ENCODE assay signal across 8 cellular contexts in genomic region chr17:44503080-44503842, GRCh38. TPM values are rescaled to one million over a fixed set of nuclear protein-coding genes. Genes with fewer than 3 reads are reported as not detected.
DNase-seq lines count a peak whose midpoint lies in the region; ATAC-seq and TF ChIP-seq lines count a peak whose summit lies in the region.

TSS of gene GPATCH8 (minus strand) at chr17:44503406. CDS start at chr17:44503370, 36 bp downstream.

- H3K4me1 ChIP-seq in cardiac muscle cell (ENCODE audit: low read depth) (peaks cover 13% of the 10 kb centered on the region), trophoblast cell (ENCODE audit: control insufficient read depth in 1 of 2, insufficient read depth in 2 of 2, low read length in 2 of 2) (no peaks in the 10 kb centered on the region), tibial nerve (peaks cover 0 to 47% (median 29%) of the 10 kb centered on the region in 4 donors)

- H3K4me3 ChIP-seq in GM12875 (ENCODE audit: low read depth, low read length) (peak within 1 kb of the TSS; percentile 92), cardiac muscle cell (peak within 1 kb of the TSS; percentile 80), trophoblast cell (ENCODE audit: low read depth, low read length) (peak within 1 kb of the TSS; percentile 90), tibial nerve (peak within 1 kb of the TSS; percentile 52 to 87 (median 77))

- peak within 1 kb of the TSS; percentile 59 for H2BK5ac ChIP-seq in trophoblast cell (ENCODE audit: low read depth, low read length, poor library complexity)

- H3K36me3 Mint-ChIP-seq in activated naive CD8-positive, alpha-beta T cell treated with anti-CD3 and anti-CD28 coated beads, Interleukin-2, amount 50 U/mL, for 24 hours (ENCODE audit: low read depth) = peaks cover 9% of the 10 kb centered on the region

- H2BK120ac ChIP-seq in trophoblast cell (ENCODE audit: insufficient read depth, low read length, poor library complexity) = peak within 1 kb of the TSS; percentile 84

- peak within 1 kb of the TSS; percentile 78 for H4K91ac ChIP-seq in trophoblast cell (ENCODE audit: low read depth, low read length)

- peak; percentile 96 for ATAC-seq in HG02798 (IDR thresholded peaks at IDR 0.05; ENCODE audit: poor library complexity, unreplicated experiment)
- peak; percentile 97 for ATAC-seq in activated naive CD8-positive, alpha-beta T cell treated with anti-CD3 and anti-CD28 coated beads, Interleukin-2, amount 50 U/mL, for 24 hours

- no peaks in the 10 kb centered on the region for H3K9me3 Mint-ChIP-seq in activated naive CD8-positive, alpha-beta T cell treated with anti-CD3 and anti-CD28 coated beads, Interleukin-2, amount 50 U/mL, for 24 hours

- peak within 1 kb of the TSS; percentile 95 for H3K27ac Mint-ChIP-seq in activated naive CD8-positive, alpha-beta T cell treated with anti-CD3 and anti-CD28 coated beads, Interleukin-2, amount 50 U/mL, for 24 hours

- H3K79me2 ChIP-seq in trophoblast cell (ENCODE audit: control insufficient read depth, insufficient read depth, low read length, poor library complexity) = peaks cover 8% of the 10 kb centered on the region

- no peak within 1 kb of the TSS for H2BK12ac ChIP-seq in trophoblast cell (ENCODE audit: low read length)

- peak; percentile 18 to 92 for TF ChIP-seq EP300 in tibial nerve (IDR thresholded peaks at IDR 0.05)

- H3K4ac ChIP-seq in trophoblast cell (ENCODE audit: low read depth, low read length) = peak within 1 kb of the TSS; percentile 83

- H4K12ac ChIP-seq in trophoblast cell (ENCODE audit: low read depth, low read length) = peak within 1 kb of the TSS; percentile 78

- DNase-seq in NCI-H1436 (lab: John Stamatoyannopoulos, UW) = peak; percentile 96
- peak; percentile 92 for DNase-seq in SW480 (ENCODE audit: low spot score)
- DNase-seq in activated naive CD8-positive, alpha-beta T cell treated with anti-CD3 and anti-CD28 coated beads, Interleukin-2, amount 50 U/mL, for 24 hours = peak; percentile 97
- DNase-seq in cardiac muscle cell (ENCODE audit: low read depth in 1 of 2, low spot score in 1 of 2) = peak; percentile 97 to 98
- peak; percentile 92 to 97 for DNase-seq in trophoblast cell
- peak; percentile 85 to 86 for DNase-seq in tibial nerve (ENCODE audit: low spot score in 2 of 2)

- peak within 1 kb of the TSS; percentile 91 for H3K4me3 Mint-ChIP-seq in activated naive CD8-positive, alpha-beta T cell treated with anti-CD3 and anti-CD28 coated beads, Interleukin-2, amount 50 U/mL, for 24 hours

- peak within 1 kb of the TSS; percentile 95 for H4K8ac ChIP-seq in trophoblast cell (ENCODE audit: low read depth, low read length)

- H3K36me3 ChIP-seq in cardiac muscle cell (no peaks in the 10 kb centered on the region), trophoblast cell (ENCODE audit: control insufficient read depth in 1 of 2, insufficient read depth in 2 of 2, low read length in 2 of 2) (no peaks in the 10 kb centered on the region), tibial nerve (no peaks in the 10 kb centered on the region)

- peaks cover 6% of the 10 kb centered on the region for H3K27me3 Mint-ChIP-seq in activated naive CD8-positive, alpha-beta T cell treated with anti-CD3 and anti-CD28 coated beads, Interleukin-2, amount 50 U/mL, for 24 hours

- no peak for TF ChIP-seq CTCF in GM12875 (IDR thresholded peaks at IDR 0.05; ENCODE audit: borderline replicate concordance, insufficient read depth, low read depth, low read length)
- TF ChIP-seq CTCF in cardiac muscle cell (IDR thresholded peaks at IDR 0.05; ENCODE audit: low read depth, low read length) = no peak
- TF ChIP-seq CTCF in tibial nerve (IDR thresholded peaks at IDR 0.05) = peak in 1 of 5 experiments; percentile 48

- H3K18ac ChIP-seq in trophoblast cell (ENCODE audit: low read length) = peak within 1 kb of the TSS; percentile 82

- H2AK5ac ChIP-seq in trophoblast cell (ENCODE audit: low read length) = peak within 1 kb of the TSS; percentile 42

- WGBS in trophoblast cell (ENCODE audit: extremely low coverage, insufficient coverage, insufficient read length) = no CpG with 5 or more reads among the region's 73 CpGs
- 0 to 1% methylated on average over 53 to 72 of the region's 73 CpGs for WGBS in tibial nerve, 2 donors

- H3K14ac ChIP-seq in trophoblast cell (ENCODE audit: low read length) = peak within 1 kb of the TSS; percentile 90

- H3K27me3 ChIP-seq in cardiac muscle cell (peaks cover 9% of the 10 kb centered on the region), trophoblast cell (ENCODE audit: insufficient read depth, low read length) (no peaks in the 10 kb centered on the region), tibial nerve (peaks cover 0 to 5% of the 10 kb centered on the region in 2 donors)

- H3K27ac ChIP-seq in cardiac muscle cell (peak within 1 kb of the TSS; percentile 98), trophoblast cell (ENCODE audit: low read depth, low read length) (peak within 1 kb of the TSS; percentile 84), tibial nerve (peak within 1 kb of the TSS; percentile 75 to 95 (median 90))

- H3K4me1 Mint-ChIP-seq in activated naive CD8-positive, alpha-beta T cell treated with anti-CD3 and anti-CD28 coated beads, Interleukin-2, amount 50 U/mL, for 24 hours = peaks cover 37% of the 10 kb centered on the region

- peak within 1 kb of the TSS; percentile 69 for H3K4me2 ChIP-seq in trophoblast cell (ENCODE audit: low read length)

- H2AFZ ChIP-seq in trophoblast cell (ENCODE audit: insufficient read depth, low read length, poor library complexity) = peak within 1 kb of the TSS; percentile 72

- H3K9ac ChIP-seq in trophoblast cell (ENCODE audit: low read length) = peak within 1 kb of the TSS; percentile 89

- H3K23ac ChIP-seq in trophoblast cell (ENCODE audit: low read length) = no peak within 1 kb of the TSS

- TF ChIP-seq POLR2A in tibial nerve (IDR thresholded peaks at IDR 0.05) = peak; percentile 66 to 82

- H3K9me3 ChIP-seq in cardiac muscle cell (ENCODE audit: low read depth) (no peaks in the 10 kb centered on the region), trophoblast cell (ENCODE audit: insufficient read depth, low read depth, low read length) (no peaks in the 10 kb centered on the region), tibial nerve (no peaks in the 10 kb centered on the region)

- H3K79me1 ChIP-seq in trophoblast cell (ENCODE audit: low read length) = peaks cover 7% of the 10 kb centered on the region

RNA-seq across cellular contexts. Expression of gene GPATCH8, which starts in this region (rescaled TPM):
- total RNA-seq in cardiac muscle cell (22.7 and 34.7 TPM in 2 replicates), tibial nerve (10 to 100 TPM; 55.1 to 71.2 (median 59.8) TPM)
- 38.7 and 47.6 TPM in 2 replicates for polyA plus RNA-seq in cardiac muscle cell
- 22.0 and 22.6 TPM in 2 replicates for polyA plus RNA-seq in trophoblast cell (2013)

Comparison
In these comparisons a context has a peak if more than half of its experiments do, and no peak if none do; other contexts are left out.
1. Peak in every context shown above with its lines: DNase-seq, ATAC-seq, H3K4me3 ChIP-seq and H3K27ac ChIP-seq.